Comparison of ENCODE assay signal across 17 cellular contexts in the genomic region with DNA sequence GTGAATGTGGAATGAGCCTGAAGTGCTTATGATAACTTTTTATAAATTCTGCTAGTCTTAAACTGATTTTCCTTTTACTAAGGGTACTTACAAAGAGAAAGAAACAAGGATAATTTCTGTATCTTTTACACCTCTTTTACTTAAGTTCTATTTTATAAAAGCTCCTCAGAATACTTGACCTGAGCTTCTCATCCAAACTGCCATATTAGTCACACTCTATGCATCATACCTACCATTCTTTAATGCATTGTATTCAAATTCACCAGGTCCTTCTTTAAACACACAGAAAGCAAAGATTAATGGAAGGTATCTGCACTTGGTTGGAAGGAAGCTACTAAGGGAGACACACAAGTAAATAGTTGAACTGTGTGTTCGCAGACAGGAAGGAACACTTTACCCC. TPM values are rescaled to one million over a fixed set of nuclear protein-coding genes. Genes with fewer than 3 reads are reported as not detected.
A peak's percentile ranks its signal among the peaks of the same experiment; 100 is the strongest.
DNase-seq lines count a peak whose midpoint lies in the region; ATAC-seq and TF ChIP-seq lines count a peak whose summit lies in the region.
"Had no signal": no experiment of that assay in that cellular context is flagged by ENCODE, and none has a peak within 500 bp of the region (broad histone marks: within the 10 kb centered on the region; RNA-seq: fewer than 3 reads in every experiment).

No MANE protein-coding gene starts in this region.

- H3K79me2 ChIP-seq in GM23248 (ENCODE audit: insufficient read depth) (no peaks in the 10 kb centered on the region), PC-3 (ENCODE audit: low read length) (no peaks in the 10 kb centered on the region)

- H3K4me3 ChIP-seq in GM23248 (no peak overlapping the region), PC-3 (ENCODE audit: low read length) (no peak overlapping the region), epithelial cell of esophagus (ENCODE audit: low read length) (no peak overlapping the region)
- H3K4me3 ChIP-seq: A549 had no signal

- no peak for TF ChIP-seq POLR2A in GM18505 (IDR thresholded peaks at IDR 0.05; ENCODE audit: borderline replicate concordance, extremely low read depth, insufficient read depth, insufficient read length)

- in situ Hi-C loops in GM23248 (cut with MboI), result no loop called here

- no peak overlapping the region for H3K4me2 ChIP-seq in GM23248 (ENCODE audit: unreplicated experiment)
- no peak overlapping the region for H3K4me2 ChIP-seq in PC-3 (ENCODE audit: low read length)
- H3K4me2 ChIP-seq: A549 had no signal

- H3K27me3 ChIP-seq in GM23248 (replicated peaks; ENCODE audit: insufficient read depth), result peaks cover 17% of the 10 kb centered on the region; the same call in 1 of the 2 replicates
- 0 out of 2 replicates have a peak, but pooled peaks cover 7% of the 10 kb centered on the region for H3K27me3 ChIP-seq in PC-3 (ENCODE audit: low read length)
- H3K27me3 ChIP-seq: BE2C had no signal

- CTCF ChIA-PET in PC-3 (lab: Charles Lee), result no interaction called here

- no peak for ATAC-seq in PC-3
- no peak for ATAC-seq in GM18505 (IDR thresholded peaks at IDR 0.05; ENCODE audit: unreplicated experiment)
- ATAC-seq: A549 had no signal

- no peak for TF ChIP-seq CTCF in PC-3 (conservative IDR thresholded peaks at IDR 0.05; ENCODE audit: low read depth, low read length)
- no peak for TF ChIP-seq CTCF in epithelial cell of esophagus (IDR thresholded peaks at IDR 0.05; ENCODE audit: insufficient read depth, low read depth, low read length, missing control alignments)

- H4K20me1 ChIP-seq in GM23248 (ENCODE audit: insufficient read depth) (no peaks in the 10 kb centered on the region), PC-3 (ENCODE audit: low read length) (no peaks in the 10 kb centered on the region)

- H2AFZ ChIP-seq in GM23248, result no peak overlapping the region
- H2AFZ ChIP-seq in PC-3 (ENCODE audit: low read length), result no peak overlapping the region

- POLR2A ChIA-PET in PC-3 (lab: Charles Lee; ENCODE audit: unreplicated experiment), result no interaction called here

- H3F3A ChIP-seq in GM23248 (ENCODE audit: insufficient read depth) (no peaks in the 10 kb centered on the region), PC-3 (ENCODE audit: low read length, unreplicated experiment) (no peaks in the 10 kb centered on the region)

- WGBS in GM23248 (ENCODE audit: low coverage in 1 of 2, low lambda C conversion rate in 2 of 2, missing lambda C conversion rate in 2 of 2), 2 experiments, result 65 to 83% methylated on average over 1 of the region's 1 CpG

- H3K9me3 ChIP-seq in GM23248 (ENCODE audit: low read depth), result no peaks in the 10 kb centered on the region
- no peaks in the 10 kb centered on the region for H3K9me3 ChIP-seq in PC-3 (ENCODE audit: low read length)
- H3K9me3 ChIP-seq: A549, BE2C had no signal

- BruUV-seq in PC-3 (replicated peaks; lab: Mats Ljungman, UMichigan), result no TSS peak

- no peak overlapping the region for H3K9ac ChIP-seq in GM23248
- H3K9ac ChIP-seq in PC-3 (ENCODE audit: low read length), result no peak overlapping the region

- no peak overlapping the region for H3K27ac ChIP-seq in GM23248
- no peak overlapping the region for H3K27ac ChIP-seq in PC-3 (ENCODE audit: low read length)
- H3K27ac ChIP-seq: A549, C4-2B had no signal

- intact Hi-C loops in PC-3 (cut with micrococcal nuclease), result no loop called here

- peak; percentile 4 for DNase-seq in GM23248
- peak; percentile 36 for DNase-seq in PC-3
- DNase-seq in epithelial cell of esophagus (ENCODE audit: low read depth), result peak; percentile 40
- DNase-seq in renal cortical epithelial cell (ENCODE audit: low read depth), result peak; percentile 74
- DNase-seq in A172 (ENCODE audit: low spot score), result no peak
- DNase-seq in retina, result no peak
- DNase-seq: BE2C; CD4-positive, alpha-beta memory T cell; DMS79; GOT3; H9; IMR-90 had no signal

- H3K4me1 ChIP-seq in GM23248 (ENCODE audit: insufficient read depth) (0 out of 2 replicates have a peak, but pooled peaks cover 2% of the 10 kb centered on the region), PC-3 (ENCODE audit: insufficient read depth, low read length) (0 out of 2 replicates have a peak, but pooled peaks cover 4% of the 10 kb centered on the region)
- H3K4me1 ChIP-seq: A549, BE2C had no signal

- H3K9me2 ChIP-seq in GM23248 (ENCODE audit: insufficient read depth) (no peaks in the 10 kb centered on the region), PC-3 (replicated peaks; ENCODE audit: low read length) (no peaks in the 10 kb centered on the region)

- H3K36me3 ChIP-seq in GM23248 (ENCODE audit: low read depth) (no peaks in the 10 kb centered on the region), PC-3 (ENCODE audit: low read depth, low read length) (no peaks in the 10 kb centered on the region)
- H3K36me3 ChIP-seq: BE2C had no signal

RNA-seq across cellular contexts. Expression of gene TOPAZ1, which starts 1.6 kb away (rescaled TPM):
- not detected in 2 replicates for total RNA-seq in GM23248 (2014; rRNA removed; shearing (Covaris generic))
- not detected in 2 replicates for polyA plus RNA-seq in GM23248 (2016; fragmentation: Nextera tagmentation; extraction: Ambion mirVana)
- total RNA-seq in PC-3 (2014; rRNA removed) (not detected in 2 replicates), renal cortical epithelial cell (not detected in 2 replicates)
- total RNA-seq in A172 (2014; rRNA removed; shearing (Covaris generic)), result not detected in 2 replicates
- total RNA-seq: CD4-positive, alpha-beta memory T cell; H9; HT-29; IMR-90 had no signal
- polyA plus RNA-seq: A549; AG04450; CD4-positive, alpha-beta memory T cell; IMR-90 had no signal

Comparison
In these comparisons a context has a peak if more than half of its experiments do, and no peak if none do; other contexts are left out.
1. DNase-seq: peak in GM23248 (single experiment), PC-3 (single experiment), epithelial cell of esophagus (single experiment) and renal cortical epithelial cell (single experiment); none in A172 (single experiment) and retina (single experiment).